8 cellular contexts compared by ENCODE assay signal in the genomic region with DNA sequence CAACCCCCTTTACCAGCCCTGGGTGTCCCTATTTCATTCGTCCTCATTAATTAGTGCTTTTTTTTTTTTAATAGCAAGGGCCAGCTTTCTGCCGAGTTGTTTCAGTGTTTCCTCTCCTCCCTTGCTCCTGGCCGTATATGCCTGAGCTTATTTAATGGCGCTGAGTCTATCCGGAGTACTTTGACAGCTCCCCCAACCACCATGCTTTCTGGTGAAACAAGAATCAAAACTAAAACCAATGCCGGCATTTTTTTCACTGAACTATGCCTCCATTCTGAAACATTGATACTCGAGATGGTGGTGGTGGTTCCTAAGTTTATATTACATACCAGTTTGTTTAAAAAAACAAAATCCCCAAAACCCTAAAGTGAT. TPM values are rescaled to one million over a fixed set of nuclear protein-coding genes. Genes with fewer than 3 reads are reported as not detected.
DNase-seq lines count a peak whose midpoint lies in the region; ATAC-seq and TF ChIP-seq lines count a peak whose summit lies in the region.

No MANE protein-coding gene starts in this region.

- no peaks in the 10 kb centered on the region for H3K9me3 ChIP-seq in hepatocyte (ENCODE audit: low read depth)

- H3K4me3 ChIP-seq in NB4 (ENCODE audit: low read depth, low read length), result peak overlapping the region; percentile 88
- H3K4me3 ChIP-seq in hepatocyte, result peak overlapping the region; percentile 93
- peak overlapping the region; percentile 57 to 84 (median 77) for H3K4me3 ChIP-seq in skin epidermis

- H3K9me3 Mint-ChIP-seq in activated T-helper 17 cell treated with anti-CD3 and anti-CD28 coated beads, Interleukin-2, amount 50 U/mL, for 72 hours, result no peaks in the 10 kb centered on the region

- H3K27ac ChIP-seq in hepatocyte (peak overlapping the region; percentile 94), skin epidermis (peak overlapping the region in 20 of 21 experiments; percentile 71 to 92 (median 84))

- peaks cover 8% of the 10 kb centered on the region for H3K4me1 ChIP-seq in hepatocyte (ENCODE audit: insufficient read depth)

- no peak for TF ChIP-seq POLR2A in NB4 (IDR thresholded peaks at IDR 0.05; ENCODE audit: extremely low read depth, insufficient read length)

- no peaks in the 10 kb centered on the region for H3K27me3 ChIP-seq in hepatocyte

- H3K79me2 ChIP-seq in hepatocyte, result peaks cover 48% of the 10 kb centered on the region

- TF ChIP-seq CTCF in NB4 (IDR thresholded peaks at IDR 0.05; ENCODE audit: low read depth, low read length), result no peak
- TF ChIP-seq CTCF in hepatocyte (IDR thresholded peaks at IDR 0.05; ENCODE audit: poor library complexity), result no peak

- peak overlapping the region; percentile 93 for H3K4me2 ChIP-seq in hepatocyte

- ATAC-seq in GM19035 (IDR thresholded peaks at IDR 0.05; ENCODE audit: unreplicated experiment), result peak; percentile 23
- no peak for ATAC-seq in activated T-helper 17 cell treated with anti-CD3 and anti-CD28 coated beads, Interleukin-2, amount 50 U/mL, for 72 hours (replicated peaks)

- 2% methylated on average over 7 of the region's 7 CpGs for WGBS in hepatocyte (ENCODE audit: low lambda C conversion rate, missing lambda C conversion rate)

- peak; percentile 44 to 65 for DNase-seq in AML-193 (lab: John Stamatoyannopoulos, UW)
- DNase-seq in NB4 (ENCODE audit: low read depth), result peak; percentile 65
- DNase-seq in hepatocyte (ENCODE audit: low spot score), result peak; percentile 32
- no peak for DNase-seq in germinal center (ENCODE audit: low spot score)
- DNase-seq in NCI-H2081 treated with DMSO at 0.1 percent for 48 hours (lab: John Stamatoyannopoulos, UW), result no peak

- H3K4me3 Mint-ChIP-seq in activated T-helper 17 cell treated with anti-CD3 and anti-CD28 coated beads, Interleukin-2, amount 50 U/mL, for 72 hours, result peak overlapping the region; percentile 93

- peak overlapping the region; percentile 66 for H3K27ac Mint-ChIP-seq in activated T-helper 17 cell treated with anti-CD3 and anti-CD28 coated beads, Interleukin-2, amount 50 U/mL, for 72 hours

- H3K36me3 ChIP-seq in hepatocyte (replicated peaks; ENCODE audit: insufficient read depth, low read depth), result no peaks in the 10 kb centered on the region

- no peaks in the 10 kb centered on the region for H3K36me3 Mint-ChIP-seq in activated T-helper 17 cell treated with anti-CD3 and anti-CD28 coated beads, Interleukin-2, amount 50 U/mL, for 72 hours (ENCODE audit: low read depth)

- peak overlapping the region; percentile 96 for H2AFZ ChIP-seq in hepatocyte

- H4K20me1 ChIP-seq in hepatocyte (ENCODE audit: insufficient read depth, poor library complexity, severe bottlenecking), result no peaks in the 10 kb centered on the region

- H3K27me3 Mint-ChIP-seq in activated T-helper 17 cell treated with anti-CD3 and anti-CD28 coated beads, Interleukin-2, amount 50 U/mL, for 72 hours, result peaks cover 22% of the 10 kb centered on the region

- H3K9me2 ChIP-seq in hepatocyte (replicated peaks; ENCODE audit: insufficient read depth), result no peaks in the 10 kb centered on the region

- peaks cover 6% of the 10 kb centered on the region for H3K4me1 Mint-ChIP-seq in activated T-helper 17 cell treated with anti-CD3 and anti-CD28 coated beads, Interleukin-2, amount 50 U/mL, for 72 hours

RNA-seq across cellular contexts. Expression of a gene that starts 1.2 kb away (rescaled TPM):
- total RNA-seq in activated T-helper 17 cell treated with anti-CD3 and anti-CD28 coated beads, Interleukin-2, amount 50 U/mL, for 72 hours, result 1 to 10 TPM; 1.8 to 2.9 TPM
- total RNA-seq in hepatocyte, result 23.8 and 40.1 TPM in 2 replicates
- polyA plus RNA-seq in hepatocyte, result 12.8 and 18.9 TPM in 2 replicates

RNA-seq across cellular contexts. Expression of a gene that starts 57.9 kb away (rescaled TPM):
- not detected for total RNA-seq in activated T-helper 17 cell treated with anti-CD3 and anti-CD28 coated beads, Interleukin-2, amount 50 U/mL, for 72 hours
- 2.2 and 2.7 TPM in 2 replicates for total RNA-seq in hepatocyte
- 0.30 and 0.33 TPM in 2 replicates for polyA plus RNA-seq in hepatocyte

Comparison
In these comparisons a context has a peak if more than half of its experiments do, and no peak if none do; other contexts are left out.
1. DNase-seq: peak in AML-193 (2 of 2), NB4 (single experiment) and hepatocyte (single experiment); none in germinal center (single experiment) and NCI-H2081 treated with DMSO at 0.1 percent for 48 hours (single experiment).
2. Peak in every context shown above with its lines, with median percentiles within 50 percentile points of each other: H3K4me3 ChIP-seq.